ENCODE assay signal across 1 cellular context in genomic region chr12:116222358-116222757, GRCh38.
TF ChIP-seq lines count a peak whose summit lies in the region.

No MANE protein-coding gene starts in this region.

TF ChIP-seq in HEK293, 187 proteins besides CTCF, POLR2A, EP300 and RAD21 (continued from another document):
- TF ChIP-seq ZNF830 (tag by site-specific recombination; IDR thresholded peaks at IDR 0.05; ENCODE audit: low read depth): no peak
- TF ChIP-seq ZNF571 (tag by site-specific recombination; IDR thresholded peaks at IDR 0.05): no peak
- TF ChIP-seq ZNF580 (tag by site-specific recombination; IDR thresholded peaks at IDR 0.05): no peak
- no peak for TF ChIP-seq ZNF426 (tag by site-specific recombination; IDR thresholded peaks at IDR 0.05)
- peak; percentile 41; the same call in 1 of the 2 replicates for TF ChIP-seq KLF10 (tag by site-specific recombination; IDR thresholded peaks at IDR 0.05)
- no peak for TF ChIP-seq GLI4 (tag by site-specific recombination; IDR thresholded peaks at IDR 0.05)
- no peak for TF ChIP-seq ZNF596 (tag by site-specific recombination; IDR thresholded peaks at IDR 0.05)
- TF ChIP-seq ZNF473 (tag by site-specific recombination; IDR thresholded peaks at IDR 0.05): no peak
- no peak for TF ChIP-seq ZNF404 (tag by site-specific recombination; IDR thresholded peaks at IDR 0.05)
- no peak for TF ChIP-seq ZNF341 (tag by site-specific recombination; IDR thresholded peaks at IDR 0.05; ENCODE audit: low read depth)
- TF ChIP-seq ZNF791 (tag by site-specific recombination; IDR thresholded peaks at IDR 0.05): no peak
- TF ChIP-seq ZNF501 (tag by site-specific recombination; IDR thresholded peaks at IDR 0.05): no peak
- no peak for TF ChIP-seq PRDM4 (tag by site-specific recombination; IDR thresholded peaks at IDR 0.05)
- TF ChIP-seq ZNF510 (tag by site-specific recombination; IDR thresholded peaks at IDR 0.05; ENCODE audit: insufficient replicate concordance): peak; percentile 57
- TF ChIP-seq ZBTB11 (tag by site-specific recombination; conservative IDR thresholded peaks at IDR 0.05; ENCODE audit: low read depth): no peak
- TF ChIP-seq KLF8 (tag by site-specific recombination; IDR thresholded peaks at IDR 0.05): peak; percentile 29; the same call in 1 of the 2 replicates
- no peak for TF ChIP-seq ZNF610 (tag by site-specific recombination; IDR thresholded peaks at IDR 0.05; ENCODE audit: borderline replicate concordance)
- no peak for TF ChIP-seq ZNF704 (tag by site-specific recombination; IDR thresholded peaks at IDR 0.05)
- TF ChIP-seq ZNF623 (tag by site-specific recombination; IDR thresholded peaks at IDR 0.05): no peak
- TF ChIP-seq ZNF785 (tag by site-specific recombination; IDR thresholded peaks at IDR 0.05): no peak
- no peak for TF ChIP-seq ZFP69B (tag by site-specific recombination; IDR thresholded peaks at IDR 0.05)
- TF ChIP-seq TCF7L2 (IDR thresholded peaks at IDR 0.05; ENCODE audit: borderline replicate concordance, low read depth, low read length): no peak
- no peak for TF ChIP-seq ZNF175 (tag by site-specific recombination; IDR thresholded peaks at IDR 0.05)
- TF ChIP-seq ZNF433 (tag by site-specific recombination; IDR thresholded peaks at IDR 0.05; ENCODE audit: low read depth): no peak
- no peak for TF ChIP-seq ZNF362 (tag by site-specific recombination; IDR thresholded peaks at IDR 0.05)
- no peak for TF ChIP-seq ZNF121 (tag by site-specific recombination; IDR thresholded peaks at IDR 0.05)
- TF ChIP-seq ZNF18 (tag by site-specific recombination; IDR thresholded peaks at IDR 0.05): no peak
- peak; percentile 22; the same call in 1 of the 2 replicates for TF ChIP-seq ZNF184 (tag by site-specific recombination; IDR thresholded peaks at IDR 0.05)
- TF ChIP-seq ZBTB48 (tag by site-specific recombination; IDR thresholded peaks at IDR 0.05): no peak
- TF ChIP-seq ZNF561 (tag by site-specific recombination; IDR thresholded peaks at IDR 0.05; ENCODE audit: borderline replicate concordance): no peak; the same call in 1 of the 2 replicates
- no peak for TF ChIP-seq ZNF146 (tag by site-specific recombination; IDR thresholded peaks at IDR 0.05)
- TF ChIP-seq ZNF132 (tag by site-specific recombination; IDR thresholded peaks at IDR 0.05; ENCODE audit: borderline replicate concordance): no peak
- TF ChIP-seq SP3 (tag by site-specific recombination; IDR thresholded peaks at IDR 0.05): no peak
- no peak for TF ChIP-seq ZBTB44 (tag by site-specific recombination; IDR thresholded peaks at IDR 0.05)
- no peak for TF ChIP-seq ATF2 (tag by site-specific recombination; IDR thresholded peaks at IDR 0.05; ENCODE audit: low read depth)
- TF ChIP-seq ZNF776 (tag by site-specific recombination; IDR thresholded peaks at IDR 0.05; ENCODE audit: borderline replicate concordance): no peak
- no peak for TF ChIP-seq ZNF10 (tag by site-specific recombination; IDR thresholded peaks at IDR 0.05)
- TF ChIP-seq BCL11A (tag by site-specific recombination; IDR thresholded peaks at IDR 0.05; ENCODE audit: low read depth): no peak
- no peak for TF ChIP-seq ZNF560 (tag by site-specific recombination; IDR thresholded peaks at IDR 0.05; ENCODE audit: borderline replicate concordance)
TF ChIP-seq in HEK293: peak in this region for 20.
